10 cellular contexts compared by ENCODE assay signal in genomic region chr20:2133318-2134183, GRCh38. TPM values are rescaled to one million over a fixed set of nuclear protein-coding genes. Genes with fewer than 3 reads are reported as not detected.
DNase-seq lines count a peak whose midpoint lies in the region; ATAC-seq and TF ChIP-seq lines count a peak whose summit lies in the region.
"Had no signal": no experiment of that assay in that cellular context is flagged by ENCODE, and none has a peak within 500 bp of the region (broad histone marks: within the 10 kb centered on the region; RNA-seq: fewer than 3 reads in every experiment).

No MANE protein-coding gene starts in this region.

- TF ChIP-seq POLR2A in HCT116 (IDR thresholded peaks at IDR 0.05; ENCODE audit: borderline replicate concordance, extremely low read depth, insufficient read depth, insufficient read length) (no peak), stomach (IDR thresholded peaks at IDR 0.05) (no peak)

- H2AFZ ChIP-seq in HCT116 (ENCODE audit: low read depth, low read length, poor library complexity, severe bottlenecking), result no peak overlapping the region

- H3K9ac ChIP-seq in HCT116 (ENCODE audit: low read length), result no peak overlapping the region

- RAD21 ChIA-PET in HCT116 (lab: Charles Lee; ENCODE audit: low non-redundant PET in 1 of 2, low total read pairs in 2 of 2, uncharacterized antibody in 2 of 2, unreplicated experiment in 2 of 2), result no interaction called here

- no peak for DNase-seq in HCT116 (ENCODE audit: low read depth, low spot score)
- peak in 2 of 3 donors; percentile 51 to 72 for DNase-seq in right cardiac atrium
- no peak for DNase-seq in stomach
- DNase-seq in endothelial cell (ENCODE audit: low spot score), result no peak
- no peak for DNase-seq in naive thymus-derived CD4-positive, alpha-beta T cell

- H3K36me3 ChIP-seq in HCT116 (ENCODE audit: control insufficient read depth in 1 of 2, insufficient read depth in 2 of 2, low read length in 2 of 2), result no peaks in the 10 kb centered on the region
- H3K36me3 ChIP-seq in stomach, result peaks cover 0 to under 1% (median 0%) of the 10 kb centered on the region in 4 donors
- H3K36me3 ChIP-seq in naive thymus-derived CD4-positive, alpha-beta T cell (ENCODE audit: control insufficient read depth in 2 of 3, insufficient read depth in 3 of 3, low read length in 3 of 3), result peaks cover 0 to 3% (median 0%) of the 10 kb centered on the region in 3 experiments
- H3K36me3 ChIP-seq: uterus had no signal

- POLR2A ChIA-PET in HCT116 (lab: Charles Lee), result no interaction called here
- POLR2A ChIA-PET in naive thymus-derived CD4-positive, alpha-beta T cell (lab: Charles Lee), result no interaction called here

- H3K36me3 Mint-ChIP-seq in endothelial cell (ENCODE audit: low read depth, unreplicated experiment), result no peaks in the 10 kb centered on the region
- peaks cover 0 to 24% (median 0%) of the 10 kb centered on the region in 5 donors for H3K36me3 Mint-ChIP-seq in naive thymus-derived CD4-positive, alpha-beta T cell

- BruUV-seq in HCT116 (replicated peaks; lab: Mats Ljungman, UMichigan), result no TSS peak

- H3K9me2 ChIP-seq in HCT116 (ENCODE audit: insufficient read depth), result no peaks in the 10 kb centered on the region

- no peak for TF ChIP-seq EP300 in stomach (IDR thresholded peaks at IDR 0.05)

- peaks cover 90% of the 10 kb centered on the region for H3K79me2 ChIP-seq in HCT116 (ENCODE audit: insufficient read depth, low read length)

- CTCF ChIA-PET in HCT116 (lab: Charles Lee), result interaction anchor here (1.2 to 1.3 kb wide), 2 partner anchors 9 to 40 kb away, joined by 3 read pairs; no protein-coding TSS in a partner anchor
- CTCF ChIA-PET in naive thymus-derived CD4-positive, alpha-beta T cell (lab: Charles Lee), result no interaction called here

- TF ChIP-seq CTCF in HCT116 (IDR thresholded peaks at IDR 0.05 in 2 of 3, conservative IDR thresholded peaks at IDR 0.05 in 1 of 3; ENCODE audit: borderline replicate concordance in 1 of 3, insufficient read depth in 1 of 3, low read depth in 2 of 3, low read length in 2 of 3) (no peak), stomach (IDR thresholded peaks at IDR 0.05) (no peak), endothelial cell (IDR thresholded peaks at IDR 0.05; ENCODE audit: unreplicated experiment) (no peak)

- no peak overlapping the region for H3K4me3 Mint-ChIP-seq in endothelial cell (ENCODE audit: unreplicated experiment)
- H3K4me3 Mint-ChIP-seq in naive thymus-derived CD4-positive, alpha-beta T cell, result no peak overlapping the region

- no peaks in the 10 kb centered on the region for H3K9me3 ChIP-seq in HCT116 (ENCODE audit: control insufficient read depth in 1 of 2, insufficient read depth in 1 of 2, low read depth in 1 of 2, low read length in 2 of 2)
- H3K9me3 ChIP-seq in right cardiac atrium (ENCODE audit: control insufficient read depth, low read length), result no peaks in the 10 kb centered on the region
- H3K9me3 ChIP-seq in stomach, result no peaks in the 10 kb centered on the region
- no peaks in the 10 kb centered on the region for H3K9me3 ChIP-seq in naive thymus-derived CD4-positive, alpha-beta T cell (ENCODE audit: control insufficient read depth in 2 of 3, low read length in 3 of 3)
- H3K9me3 ChIP-seq: neutrophil, uterus had no signal

- intact Hi-C loops in HCT116 (cut with micrococcal nuclease), result no loop called here
- intact Hi-C loops in right cardiac atrium (cut with DNase I), result no loop called here
- intact Hi-C loops in stomach (cut with DNase I; ENCODE audit: low total_unique reads), result no loop called here
- intact Hi-C loops in naive thymus-derived CD4-positive, alpha-beta T cell (cut with micrococcal nuclease), result no loop called here

- peaks cover 7% of the 10 kb centered on the region for H3K4me1 Mint-ChIP-seq in endothelial cell (ENCODE audit: unreplicated experiment)
- H3K4me1 Mint-ChIP-seq in naive thymus-derived CD4-positive, alpha-beta T cell, result peaks cover 16 to 66% (median 54%) of the 10 kb centered on the region in 7 donors

- H3K4me3 ChIP-seq in HCT116 (replicated peaks in 1 of 2; ENCODE audit: low read depth in 1 of 2, low read length in 2 of 2), result no peak overlapping the region
- no peak overlapping the region for H3K4me3 ChIP-seq in right cardiac atrium (ENCODE audit: low read length)
- no peak overlapping the region for H3K4me3 ChIP-seq in stomach
- H3K4me3 ChIP-seq in naive thymus-derived CD4-positive, alpha-beta T cell (ENCODE audit: low read length), result no peak overlapping the region
- H3K4me3 ChIP-seq: uterus had no signal

- ATAC-seq in HCT116 (no peak), right cardiac atrium (peak; percentile 79 to 82), GM21390 (IDR thresholded peaks at IDR 0.05; ENCODE audit: unreplicated experiment) (no peak)
- ATAC-seq in naive thymus-derived CD4-positive, alpha-beta T cell, result no peak

- H3K27me3 Mint-ChIP-seq in endothelial cell (ENCODE audit: unreplicated experiment), result peaks cover 6% of the 10 kb centered on the region
- no peaks in the 10 kb centered on the region for H3K27me3 Mint-ChIP-seq in naive thymus-derived CD4-positive, alpha-beta T cell

- H3K9me3 Mint-ChIP-seq in endothelial cell (ENCODE audit: unreplicated experiment), result no peaks in the 10 kb centered on the region
- H3K9me3 Mint-ChIP-seq in naive thymus-derived CD4-positive, alpha-beta T cell, result no peaks in the 10 kb centered on the region

- H3K4me1 ChIP-seq in HCT116 (ENCODE audit: control insufficient read depth in 1 of 2, insufficient read depth in 2 of 2, low read length in 2 of 2), result peaks cover 23 to 45% of the 10 kb centered on the region in 2 experiments
- H3K4me1 ChIP-seq in right cardiac atrium (ENCODE audit: control insufficient read depth, insufficient read depth, low read length), result peaks cover 27% of the 10 kb centered on the region
- peaks cover 32 to 88% (median 57%) of the 10 kb centered on the region in 4 donors for H3K4me1 ChIP-seq in stomach
- no peaks in the 10 kb centered on the region for H3K4me1 ChIP-seq in naive thymus-derived CD4-positive, alpha-beta T cell (ENCODE audit: control insufficient read depth in 2 of 2, insufficient read depth in 2 of 2, low read length in 2 of 2)

- H3K27ac ChIP-seq in HCT116 (ENCODE audit: low read depth, low read length) (no peak overlapping the region), angular gyrus (ENCODE audit: low read depth, low read length) (peak overlapping the region; percentile 32), right cardiac atrium (ENCODE audit: low read length) (peak overlapping the region; percentile 43), stomach (peak overlapping the region in 4 of 5 donors; percentile 47 to 70 (median 60))
- H3K27ac ChIP-seq in naive thymus-derived CD4-positive, alpha-beta T cell (ENCODE audit: low read depth, low read length), result no peak overlapping the region
- H3K27ac ChIP-seq: HL-60, neutrophil had no signal

- 68% methylated on average over 9 of the region's 9 CpGs for whole genome bisulfite sequencing in right cardiac atrium
- 63 to 76% (median 66%) methylated on average over 7 to 9 of the region's 9 CpGs for WGBS in stomach, 5 donors

- H3K27me3 ChIP-seq in HCT116 (ENCODE audit: insufficient read depth, low read length), result no peaks in the 10 kb centered on the region
- H3K27me3 ChIP-seq in right cardiac atrium (ENCODE audit: control insufficient read depth, insufficient read depth), result no peaks in the 10 kb centered on the region
- no peaks in the 10 kb centered on the region for H3K27me3 ChIP-seq in stomach
- no peaks in the 10 kb centered on the region for H3K27me3 ChIP-seq in naive thymus-derived CD4-positive, alpha-beta T cell (ENCODE audit: control insufficient read depth in 2 of 2, insufficient read depth in 2 of 2, low read length in 2 of 2)
- H3K27me3 ChIP-seq: neutrophil, uterus had no signal

- no peak overlapping the region for H3K27ac Mint-ChIP-seq in endothelial cell (ENCODE audit: unreplicated experiment)
- H3K27ac Mint-ChIP-seq in naive thymus-derived CD4-positive, alpha-beta T cell, result no peak overlapping the region

- TF ChIP-seq RAD21 in HCT116 (IDR thresholded peaks at IDR 0.05; ENCODE audit: low read depth), result no peak

- H3K4me2 ChIP-seq in HCT116 (ENCODE audit: low read length), result peak overlapping the region; percentile 69

- H4K20me1 ChIP-seq in HCT116 (ENCODE audit: insufficient read depth), result peaks cover 10% of the 10 kb centered on the region; the same call in 1 of the 2 replicates

TF ChIP-seq in HCT116, 20 proteins besides CTCF, POLR2A, EP300 and RAD21 (continues in another document):
- TF ChIP-seq EZH2phosphoT487 (IDR thresholded peaks at IDR 0.05; ENCODE audit: borderline replicate concordance) (no peak), JUND (IDR thresholded peaks at IDR 0.05) (no peak), ZFX (IDR thresholded peaks at IDR 0.05) (no peak), SP1 (IDR thresholded peaks at IDR 0.05; ENCODE audit: low read depth) (no peak), EZH2 (IDR thresholded peaks at IDR 0.05) (no peak), SIN3A (IDR thresholded peaks at IDR 0.05; ENCODE audit: low read depth) (no peak), FOSL1 (IDR thresholded peaks at IDR 0.05; ENCODE audit: low read depth) (no peak), ATF3 (IDR thresholded peaks at IDR 0.05) (no peak)

RNA-seq across cellular contexts. Expression of gene STK35, which starts 31.9 kb away (rescaled TPM):
- total RNA-seq in HCT116 (2021; ENCODE audit: unreplicated experiment) (32.8 TPM), right cardiac atrium (10 to 100 TPM; 10.8 to 16.5 (median 12.7) TPM), stomach (10 to 100 TPM in 3 of 5 donors, 1 to 10 TPM in 2; 8.8 to 26.1 (median 20.2) TPM), endothelial cell (ENCODE audit: unreplicated experiment) (31.3 TPM)
- 18.2 and 19.4 TPM in 2 replicates for polyA plus RNA-seq in HCT116 (2012)
- polyA plus RNA-seq in right cardiac atrium (7.8 TPM), stomach (1 to 10 TPM; 4.2 to 6.4 (median 5.5) TPM)
- 10 to 100 TPM; 15.9 to 19.0 (median 18.2) TPM for total RNA-seq in naive thymus-derived CD4-positive, alpha-beta T cell
- polyA plus RNA-seq in naive thymus-derived CD4-positive, alpha-beta T cell, result 1 to 10 TPM; 5.3 to 7.2 TPM

Comparison
In these comparisons a context has a peak if more than half of its experiments do, and no peak if none do; other contexts are left out.
1. ATAC-seq: peak in right cardiac atrium (2 of 2); none in HCT116 (single experiment), GM21390 (single experiment) and naive thymus-derived CD4-positive, alpha-beta T cell (single experiment).
2. DNase-seq: peak in right cardiac atrium (2 of 3); none in HCT116 (single experiment), stomach (single experiment), endothelial cell (single experiment) and naive thymus-derived CD4-positive, alpha-beta T cell (0 of 9).
3. H3K27ac ChIP-seq: peak in angular gyrus (single experiment), right cardiac atrium (single experiment) and stomach (4 of 5); none in HCT116 (single experiment) and naive thymus-derived CD4-positive, alpha-beta T cell (single experiment).